Comparison of ENCODE assay signal across 8 cellular contexts in the genomic region with DNA sequence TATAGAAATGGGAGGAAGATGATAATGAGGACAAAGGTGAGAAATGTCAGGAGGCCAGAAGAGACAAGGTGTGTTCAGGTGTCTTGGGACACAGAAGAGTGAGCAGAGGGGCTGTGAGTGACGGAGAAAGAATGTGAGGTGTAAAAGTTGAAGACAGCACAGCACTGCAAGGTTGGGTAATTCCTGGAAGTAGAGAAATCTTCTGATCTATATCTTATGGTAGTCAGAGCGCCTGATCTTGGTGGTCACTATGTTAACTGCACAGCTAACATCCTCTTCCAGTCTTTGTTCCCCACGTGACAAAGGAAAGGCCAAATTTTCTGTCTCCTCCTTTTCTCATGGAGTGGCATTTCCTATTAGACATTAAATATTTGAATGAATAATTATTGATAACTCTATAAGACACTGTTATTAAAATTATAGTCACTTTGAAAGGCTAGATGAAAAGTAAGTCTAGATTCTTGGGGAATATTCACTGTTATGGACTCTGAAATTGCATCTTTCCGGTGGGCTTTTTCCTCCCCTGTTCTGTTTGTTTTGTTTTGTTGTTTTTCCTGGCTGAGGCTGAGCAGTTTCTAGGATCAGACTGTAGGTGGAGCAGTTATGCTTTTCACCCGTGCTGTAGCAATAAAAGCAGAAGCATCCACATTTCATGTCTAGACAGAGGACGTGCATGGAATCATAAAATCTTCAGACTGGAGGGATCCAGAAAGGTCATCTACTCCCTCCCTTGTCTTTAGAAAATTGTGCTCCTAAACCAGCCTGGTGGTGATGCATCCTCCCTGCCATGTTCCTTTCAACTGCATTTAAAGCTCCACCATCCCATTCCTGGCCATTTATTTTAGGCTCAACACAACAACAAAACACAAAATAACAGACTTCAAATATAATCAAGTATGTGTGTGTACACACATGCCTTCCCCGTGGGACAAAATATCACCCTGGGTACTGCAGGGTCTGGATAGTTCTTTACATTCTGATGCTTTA.
A peak's percentile ranks its signal among the peaks of the same experiment; 100 is the strongest.
DNase-seq lines count a peak whose midpoint lies in the region; ATAC-seq and FAIRE-seq lines count a peak whose summit lies in the region.

No MANE protein-coding gene starts in this region.

- H3K4me3 Mint-ChIP-seq in stimulated activated naive CD8-positive, alpha-beta T cell treated with anti-CD3 and anti-CD28 coated beads, Interleukin-15, Interleukin-2, amounts not matched to agents 100 ng/mL and 50 ng/mL, for 24 hours, result no peak overlapping the region

- H3K36me3 Mint-ChIP-seq in stimulated activated naive CD8-positive, alpha-beta T cell treated with anti-CD3 and anti-CD28 coated beads, Interleukin-15, Interleukin-2, amounts not matched to agents 100 ng/mL and 50 ng/mL, for 24 hours (ENCODE audit: low read depth), result no peaks in the 10 kb centered on the region

- peak; percentile 69 for ATAC-seq in HG03139 (IDR thresholded peaks at IDR 0.05; ENCODE audit: unreplicated experiment)
- no peak for ATAC-seq in GM19035 (IDR thresholded peaks at IDR 0.05; ENCODE audit: unreplicated experiment)

- in situ Hi-C loops in T47D (cut with HindIII; ENCODE audit: low pct_unique_long_range_greater_than_20kb, low sequenced_read_pairs), result no loop called here

- peaks cover 24% of the 10 kb centered on the region for H3K4me1 Mint-ChIP-seq in stimulated activated naive CD8-positive, alpha-beta T cell treated with anti-CD3 and anti-CD28 coated beads, Interleukin-15, Interleukin-2, amounts not matched to agents 100 ng/mL and 50 ng/mL, for 24 hours (ENCODE audit: low read depth)

- peak overlapping the region; percentile 51 for H3K27ac Mint-ChIP-seq in stimulated activated naive CD8-positive, alpha-beta T cell treated with anti-CD3 and anti-CD28 coated beads, Interleukin-15, Interleukin-2, amounts not matched to agents 100 ng/mL and 50 ng/mL, for 24 hours

- no peaks in the 10 kb centered on the region for H3K9me3 Mint-ChIP-seq in stimulated activated naive CD8-positive, alpha-beta T cell treated with anti-CD3 and anti-CD28 coated beads, Interleukin-15, Interleukin-2, amounts not matched to agents 100 ng/mL and 50 ng/mL, for 24 hours

- DNase-seq in activated gamma-delta T cell treated with Interleukin-2 at 50 U/mL for 16 hours, result peak; percentile 8
- no peak for DNase-seq in activated gamma-delta T cell (lab: John Stamatoyannopoulos, UW)
- DNase-seq in NOMO-1 treated with dmso at 0.1 percent for 144 hours (lab: John Stamatoyannopoulos, UW; ENCODE audit: unreplicated experiment), result peak; percentile 34
- DNase-seq in T47D (ENCODE audit: low read depth in 1 of 2, low spot score in 1 of 2), result peak; percentile 31 to 83

- H3K27me3 Mint-ChIP-seq in stimulated activated naive CD8-positive, alpha-beta T cell treated with anti-CD3 and anti-CD28 coated beads, Interleukin-15, Interleukin-2, amounts not matched to agents 100 ng/mL and 50 ng/mL, for 24 hours, result peaks cover 5% of the 10 kb centered on the region

- peak; percentile 98 for FAIRE-seq in islet of Langerhans (lab: Jason Lieb, UNC)
